Comparison of ENCODE assay signal across 1 cellular context in the genomic region with DNA sequence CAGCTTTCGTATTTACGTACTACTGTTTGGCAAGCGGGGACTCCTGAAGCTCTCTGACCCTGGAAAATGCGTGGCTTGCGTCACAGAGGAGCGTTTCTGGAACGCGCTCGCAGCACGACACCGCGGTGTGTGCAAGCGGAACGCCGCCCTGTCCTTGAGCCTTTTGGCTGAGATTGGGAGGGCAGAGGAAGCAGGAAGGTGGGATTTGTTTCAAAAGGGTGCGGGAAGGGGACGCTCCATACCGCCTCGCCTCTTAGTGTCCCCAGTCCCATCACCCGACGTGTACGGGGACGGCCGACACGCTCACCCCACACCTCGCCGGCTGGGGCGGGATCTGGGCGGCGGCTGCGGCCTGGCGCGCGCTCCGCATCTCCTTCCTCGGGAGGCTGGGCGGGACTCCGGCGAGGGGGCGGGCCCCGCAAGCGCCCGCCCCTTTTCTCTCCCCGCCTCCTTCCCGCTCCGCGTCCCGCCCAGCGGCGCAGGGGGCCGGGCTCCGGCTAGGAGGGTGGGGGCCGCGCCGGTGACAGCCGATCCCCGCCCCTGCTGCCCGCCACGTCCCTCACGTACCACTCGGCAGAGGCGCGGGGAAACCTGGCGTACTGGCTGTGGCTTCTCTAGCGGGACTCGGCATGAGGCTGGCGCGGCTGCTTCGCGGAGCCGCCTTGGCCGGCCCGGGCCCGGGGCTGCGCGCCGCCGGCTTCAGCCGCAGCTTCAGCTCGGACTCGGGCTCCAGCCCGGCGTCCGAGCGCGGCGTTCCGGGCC.
TF ChIP-seq lines count a peak whose summit lies in the region.

A gene (plus strand): TSS at position 569 of the 762 bp plus-strand sequence. CDS start 61 bp downstream, at position 630.

TF ChIP-seq in K562, 482 proteins besides CTCF, POLR2A, EP300 and RAD21 (continued from another document and continues in another):
- TF ChIP-seq, protein P1, sequence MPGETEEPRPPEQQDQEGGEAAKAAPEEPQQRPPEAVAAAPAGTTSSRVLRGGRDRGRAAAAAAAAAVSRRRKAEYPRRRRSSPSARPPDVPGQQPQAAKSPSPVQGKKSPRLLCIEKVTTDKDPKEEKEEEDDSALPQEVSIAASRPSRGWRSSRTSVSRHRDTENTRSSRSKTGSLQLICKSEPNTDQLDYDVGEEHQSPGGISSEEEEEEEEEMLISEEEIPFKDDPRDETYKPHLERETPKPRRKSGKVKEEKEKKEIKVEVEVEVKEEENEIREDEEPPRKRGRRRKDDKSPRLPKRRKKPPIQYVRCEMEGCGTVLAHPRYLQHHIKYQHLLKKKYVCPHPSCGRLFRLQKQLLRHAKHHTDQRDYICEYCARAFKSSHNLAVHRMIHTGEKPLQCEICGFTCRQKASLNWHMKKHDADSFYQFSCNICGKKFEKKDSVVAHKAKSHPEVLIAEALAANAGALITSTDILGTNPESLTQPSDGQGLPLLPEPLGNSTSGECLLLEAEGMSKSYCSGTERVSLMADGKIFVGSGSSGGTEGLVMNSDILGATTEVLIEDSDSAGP (CRISPR knock-in tag; IDR thresholded peaks at IDR 0.05): no peak
- TF ChIP-seq HMG20B (CRISPR knock-in tag; IDR thresholded peaks at IDR 0.05): no peak; the same call in 1 of the 2 replicates
- TF ChIP-seq, protein P2, sequence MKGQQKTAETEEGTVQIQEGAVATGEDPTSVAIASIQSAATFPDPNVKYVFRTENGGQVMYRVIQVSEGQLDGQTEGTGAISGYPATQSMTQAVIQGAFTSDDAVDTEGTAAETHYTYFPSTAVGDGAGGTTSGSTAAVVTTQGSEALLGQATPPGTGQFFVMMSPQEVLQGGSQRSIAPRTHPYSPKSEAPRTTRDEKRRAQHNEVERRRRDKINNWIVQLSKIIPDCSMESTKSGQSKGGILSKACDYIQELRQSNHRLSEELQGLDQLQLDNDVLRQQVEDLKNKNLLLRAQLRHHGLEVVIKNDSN (CRISPR knock-in tag; IDR thresholded peaks at IDR 0.05): no peak
- TF ChIP-seq, protein P3, sequence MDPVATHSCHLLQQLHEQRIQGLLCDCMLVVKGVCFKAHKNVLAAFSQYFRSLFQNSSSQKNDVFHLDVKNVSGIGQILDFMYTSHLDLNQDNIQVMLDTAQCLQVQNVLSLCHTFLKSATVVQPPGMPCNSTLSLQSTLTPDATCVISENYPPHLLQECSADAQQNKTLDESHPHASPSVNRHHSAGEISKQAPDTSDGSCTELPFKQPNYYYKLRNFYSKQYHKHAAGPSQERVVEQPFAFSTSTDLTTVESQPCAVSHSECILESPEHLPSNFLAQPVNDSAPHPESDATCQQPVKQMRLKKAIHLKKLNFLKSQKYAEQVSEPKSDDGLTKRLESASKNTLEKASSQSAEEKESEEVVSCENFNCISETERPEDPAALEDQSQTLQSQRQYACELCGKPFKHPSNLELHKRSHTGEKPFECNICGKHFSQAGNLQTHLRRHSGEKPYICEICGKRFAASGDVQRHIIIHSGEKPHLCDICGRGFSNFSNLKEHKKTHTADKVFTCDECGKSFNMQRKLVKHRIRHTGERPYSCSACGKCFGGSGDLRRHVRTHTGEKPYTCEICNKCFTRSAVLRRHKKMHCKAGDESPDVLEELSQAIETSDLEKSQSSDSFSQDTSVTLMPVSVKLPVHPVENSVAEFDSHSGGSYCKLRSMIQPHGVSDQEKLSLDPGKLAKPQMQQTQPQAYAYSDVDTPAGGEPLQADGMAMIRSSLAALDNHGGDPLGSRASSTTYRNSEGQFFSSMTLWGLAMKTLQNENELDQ (CRISPR knock-in tag; IDR thresholded peaks at IDR 0.05; ENCODE audit: borderline replicate concordance): no peak
- peak; percentile 69 for TF ChIP-seq NFRKB (IDR thresholded peaks at IDR 0.05; ENCODE audit: low read depth)
- TF ChIP-seq ZNF282 (CRISPR knock-in tag; IDR thresholded peaks at IDR 0.05): no peak
- peak; percentile 70 for TF ChIP-seq ATF7 (IDR thresholded peaks at IDR 0.05)
- TF ChIP-seq PHF8 (IDR thresholded peaks at IDR 0.05; ENCODE audit: borderline replicate concordance, low read length): peak; percentile 94
- peak; percentile 36; the same call in 1 of the 2 replicates for TF ChIP-seq TOE1 (IDR thresholded peaks at IDR 0.05; ENCODE audit: borderline replicate concordance)
- TF ChIP-seq TOE1 (CRISPR knock-in tag; IDR thresholded peaks at IDR 0.05; ENCODE audit: borderline replicate concordance, low read depth): no peak
- TF ChIP-seq BRCA1 (IDR thresholded peaks at IDR 0.05): no peak
- TF ChIP-seq BRCA1 (CRISPR knock-in tag; IDR thresholded peaks at IDR 0.05): no peak
- TF ChIP-seq ETV5 (CRISPR knock-in tag; IDR thresholded peaks at IDR 0.05; ENCODE audit: low read depth): no peak; the same call in 1 of the 2 replicates
- TF ChIP-seq HCFC1 (IDR thresholded peaks at IDR 0.05; ENCODE audit: low read depth, low read length): peak; percentile 3; the same call in 1 of the 2 replicates
- TF ChIP-seq ZNF239 (CRISPR knock-in tag; IDR thresholded peaks at IDR 0.05): no peak
- peak; percentile 16; the same call in 1 of the 2 replicates for TF ChIP-seq MBD2 (IDR thresholded peaks at IDR 0.05; ENCODE audit: borderline replicate concordance, low read depth)
- peak; percentile 79 for TF ChIP-seq KLF6 (CRISPR knock-in tag; IDR thresholded peaks at IDR 0.05; ENCODE audit: borderline replicate concordance)
- TF ChIP-seq CAMTA2 (CRISPR knock-in tag; conservative IDR thresholded peaks at IDR 0.05): no peak
- no peak; the same call in 1 of the 2 replicates for TF ChIP-seq SOX6 (IDR thresholded peaks at IDR 0.05)
- TF ChIP-seq CCNT2 (IDR thresholded peaks at IDR 0.05; ENCODE audit: borderline replicate concordance, extremely low read depth, insufficient read length, low read depth, low read length): peak; percentile 93
- peak; percentile 86 for TF ChIP-seq ZFX (CRISPR knock-in tag; IDR thresholded peaks at IDR 0.05)
- TF ChIP-seq, protein P4, sequence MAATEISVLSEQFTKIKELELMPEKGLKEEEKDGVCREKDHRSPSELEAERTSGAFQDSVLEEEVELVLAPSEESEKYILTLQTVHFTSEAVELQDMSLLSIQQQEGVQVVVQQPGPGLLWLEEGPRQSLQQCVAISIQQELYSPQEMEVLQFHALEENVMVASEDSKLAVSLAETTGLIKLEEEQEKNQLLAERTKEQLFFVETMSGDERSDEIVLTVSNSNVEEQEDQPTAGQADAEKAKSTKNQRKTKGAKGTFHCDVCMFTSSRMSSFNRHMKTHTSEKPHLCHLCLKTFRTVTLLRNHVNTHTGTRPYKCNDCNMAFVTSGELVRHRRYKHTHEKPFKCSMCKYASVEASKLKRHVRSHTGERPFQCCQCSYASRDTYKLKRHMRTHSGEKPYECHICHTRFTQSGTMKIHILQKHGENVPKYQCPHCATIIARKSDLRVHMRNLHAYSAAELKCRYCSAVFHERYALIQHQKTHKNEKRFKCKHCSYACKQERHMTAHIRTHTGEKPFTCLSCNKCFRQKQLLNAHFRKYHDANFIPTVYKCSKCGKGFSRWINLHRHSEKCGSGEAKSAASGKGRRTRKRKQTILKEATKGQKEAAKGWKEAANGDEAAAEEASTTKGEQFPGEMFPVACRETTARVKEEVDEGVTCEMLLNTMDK (IDR thresholded peaks at IDR 0.05; ENCODE audit: borderline replicate concordance, insufficient read depth, low read depth, low read length, poor library complexity, severe bottlenecking): no peak
- no peak for TF ChIP-seq NR1H2 (CRISPR knock-in tag; IDR thresholded peaks at IDR 0.05)
- no peak for TF ChIP-seq MED1 (CRISPR knock-in tag; IDR thresholded peaks at IDR 0.05; ENCODE audit: borderline replicate concordance)
- TF ChIP-seq KDM4B (IDR thresholded peaks at IDR 0.05; ENCODE audit: borderline replicate concordance in 2 of 2, low read depth in 1 of 2): no peak
- TF ChIP-seq, protein P5, sequence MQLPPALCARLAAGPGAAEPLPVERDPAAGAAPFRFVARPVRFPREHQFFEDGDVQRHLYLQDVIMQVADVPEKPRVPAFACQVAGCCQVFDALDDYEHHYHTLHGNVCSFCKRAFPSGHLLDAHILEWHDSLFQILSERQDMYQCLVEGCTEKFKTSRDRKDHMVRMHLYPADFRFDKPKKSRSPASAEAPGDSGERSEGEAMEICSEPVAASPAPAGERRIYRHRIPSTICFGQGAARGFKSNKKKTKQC (CRISPR knock-in tag; IDR thresholded peaks at IDR 0.05): peak; percentile 81
- TF ChIP-seq, protein P6, sequence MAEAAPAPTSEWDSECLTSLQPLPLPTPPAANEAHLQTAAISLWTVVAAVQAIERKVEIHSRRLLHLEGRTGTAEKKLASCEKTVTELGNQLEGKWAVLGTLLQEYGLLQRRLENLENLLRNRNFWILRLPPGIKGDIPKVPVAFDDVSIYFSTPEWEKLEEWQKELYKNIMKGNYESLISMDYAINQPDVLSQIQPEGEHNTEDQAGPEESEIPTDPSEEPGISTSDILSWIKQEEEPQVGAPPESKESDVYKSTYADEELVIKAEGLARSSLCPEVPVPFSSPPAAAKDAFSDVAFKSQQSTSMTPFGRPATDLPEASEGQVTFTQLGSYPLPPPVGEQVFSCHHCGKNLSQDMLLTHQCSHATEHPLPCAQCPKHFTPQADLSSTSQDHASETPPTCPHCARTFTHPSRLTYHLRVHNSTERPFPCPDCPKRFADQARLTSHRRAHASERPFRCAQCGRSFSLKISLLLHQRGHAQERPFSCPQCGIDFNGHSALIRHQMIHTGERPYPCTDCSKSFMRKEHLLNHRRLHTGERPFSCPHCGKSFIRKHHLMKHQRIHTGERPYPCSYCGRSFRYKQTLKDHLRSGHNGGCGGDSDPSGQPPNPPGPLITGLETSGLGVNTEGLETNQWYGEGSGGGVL (CRISPR knock-in tag; IDR thresholded peaks at IDR 0.05): no peak
- TF ChIP-seq CXXC5 (CRISPR knock-in tag; IDR thresholded peaks at IDR 0.05): peak; percentile 93
- TF ChIP-seq GABPA (tag; conservative IDR thresholded peaks at IDR 0.05; ENCODE audit: low read depth): no peak
- no peak for TF ChIP-seq ZNF274 (IDR thresholded peaks at IDR 0.05; ENCODE audit: borderline replicate concordance, low read depth, low read length)
- no peak for TF ChIP-seq XRCC5 (IDR thresholded peaks at IDR 0.05; ENCODE audit: low read depth, low read length)
- TF ChIP-seq E2F3 (CRISPR knock-in tag; IDR thresholded peaks at IDR 0.05): peak; percentile 77
- TF ChIP-seq, protein P7, sequence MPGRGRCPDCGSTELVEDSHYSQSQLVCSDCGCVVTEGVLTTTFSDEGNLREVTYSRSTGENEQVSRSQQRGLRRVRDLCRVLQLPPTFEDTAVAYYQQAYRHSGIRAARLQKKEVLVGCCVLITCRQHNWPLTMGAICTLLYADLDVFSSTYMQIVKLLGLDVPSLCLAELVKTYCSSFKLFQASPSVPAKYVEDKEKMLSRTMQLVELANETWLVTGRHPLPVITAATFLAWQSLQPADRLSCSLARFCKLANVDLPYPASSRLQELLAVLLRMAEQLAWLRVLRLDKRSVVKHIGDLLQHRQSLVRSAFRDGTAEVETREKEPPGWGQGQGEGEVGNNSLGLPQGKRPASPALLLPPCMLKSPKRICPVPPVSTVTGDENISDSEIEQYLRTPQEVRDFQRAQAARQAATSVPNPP (IDR thresholded peaks at IDR 0.05; ENCODE audit: borderline replicate concordance, insufficient read depth, insufficient read length): no peak
- TF ChIP-seq, protein P8, sequence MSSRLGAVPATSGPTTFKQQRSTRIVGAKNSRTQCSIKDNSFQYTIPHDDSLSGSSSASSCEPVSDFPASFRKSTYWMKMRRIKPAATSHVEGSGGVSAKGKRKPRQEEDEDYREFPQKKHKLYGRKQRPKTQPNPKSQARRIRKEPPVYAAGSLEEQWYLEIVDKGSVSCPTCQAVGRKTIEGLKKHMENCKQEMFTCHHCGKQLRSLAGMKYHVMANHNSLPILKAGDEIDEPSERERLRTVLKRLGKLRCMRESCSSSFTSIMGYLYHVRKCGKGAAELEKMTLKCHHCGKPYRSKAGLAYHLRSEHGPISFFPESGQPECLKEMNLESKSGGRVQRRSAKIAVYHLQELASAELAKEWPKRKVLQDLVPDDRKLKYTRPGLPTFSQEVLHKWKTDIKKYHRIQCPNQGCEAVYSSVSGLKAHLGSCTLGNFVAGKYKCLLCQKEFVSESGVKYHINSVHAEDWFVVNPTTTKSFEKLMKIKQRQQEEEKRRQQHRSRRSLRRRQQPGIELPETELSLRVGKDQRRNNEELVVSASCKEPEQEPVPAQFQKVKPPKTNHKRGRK (tag; IDR thresholded peaks at IDR 0.05): no peak
- TF ChIP-seq RBM34 (IDR thresholded peaks at IDR 0.05; ENCODE audit: borderline replicate concordance, insufficient read depth, low read length): no peak
- TF ChIP-seq MAFF (IDR thresholded peaks at IDR 0.05; ENCODE audit: low read length): no peak
- TF ChIP-seq ZNF436 (CRISPR knock-in tag; IDR thresholded peaks at IDR 0.05): no peak
- TF ChIP-seq, protein P9, sequence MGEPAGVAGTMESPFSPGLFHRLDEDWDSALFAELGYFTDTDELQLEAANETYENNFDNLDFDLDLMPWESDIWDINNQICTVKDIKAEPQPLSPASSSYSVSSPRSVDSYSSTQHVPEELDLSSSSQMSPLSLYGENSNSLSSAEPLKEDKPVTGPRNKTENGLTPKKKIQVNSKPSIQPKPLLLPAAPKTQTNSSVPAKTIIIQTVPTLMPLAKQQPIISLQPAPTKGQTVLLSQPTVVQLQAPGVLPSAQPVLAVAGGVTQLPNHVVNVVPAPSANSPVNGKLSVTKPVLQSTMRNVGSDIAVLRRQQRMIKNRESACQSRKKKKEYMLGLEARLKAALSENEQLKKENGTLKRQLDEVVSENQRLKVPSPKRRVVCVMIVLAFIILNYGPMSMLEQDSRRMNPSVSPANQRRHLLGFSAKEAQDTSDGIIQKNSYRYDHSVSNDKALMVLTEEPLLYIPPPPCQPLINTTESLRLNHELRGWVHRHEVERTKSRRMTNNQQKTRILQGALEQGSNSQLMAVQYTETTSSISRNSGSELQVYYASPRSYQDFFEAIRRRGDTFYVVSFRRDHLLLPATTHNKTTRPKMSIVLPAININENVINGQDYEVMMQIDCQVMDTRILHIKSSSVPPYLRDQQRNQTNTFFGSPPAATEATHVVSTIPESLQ (CRISPR knock-in tag; IDR thresholded peaks at IDR 0.05): no peak
- TF ChIP-seq RB1 (IDR thresholded peaks at IDR 0.05; ENCODE audit: low read depth): peak; percentile 88
- TF ChIP-seq ELF4 (CRISPR knock-in tag; IDR thresholded peaks at IDR 0.05): peak; percentile 74; the same call in 1 of the 2 replicates
- TF ChIP-seq, protein P10, sequence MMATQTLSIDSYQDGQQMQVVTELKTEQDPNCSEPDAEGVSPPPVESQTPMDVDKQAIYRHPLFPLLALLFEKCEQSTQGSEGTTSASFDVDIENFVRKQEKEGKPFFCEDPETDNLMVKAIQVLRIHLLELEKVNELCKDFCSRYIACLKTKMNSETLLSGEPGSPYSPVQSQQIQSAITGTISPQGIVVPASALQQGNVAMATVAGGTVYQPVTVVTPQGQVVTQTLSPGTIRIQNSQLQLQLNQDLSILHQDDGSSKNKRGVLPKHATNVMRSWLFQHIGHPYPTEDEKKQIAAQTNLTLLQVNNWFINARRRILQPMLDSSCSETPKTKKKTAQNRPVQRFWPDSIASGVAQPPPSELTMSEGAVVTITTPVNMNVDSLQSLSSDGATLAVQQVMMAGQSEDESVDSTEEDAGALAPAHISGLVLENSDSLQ (IDR thresholded peaks at IDR 0.05): peak; percentile 69
- TF ChIP-seq, protein P11, sequence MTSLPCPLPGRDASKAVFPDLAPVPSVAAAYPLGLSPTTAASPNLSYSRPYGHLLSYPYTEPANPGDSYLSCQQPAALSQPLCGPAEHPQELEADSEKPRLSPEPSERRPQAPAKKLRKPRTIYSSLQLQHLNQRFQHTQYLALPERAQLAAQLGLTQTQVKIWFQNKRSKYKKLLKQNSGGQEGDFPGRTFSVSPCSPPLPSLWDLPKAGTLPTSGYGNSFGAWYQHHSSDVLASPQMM (CRISPR knock-in tag; IDR thresholded peaks at IDR 0.05): no peak
- no peak for TF ChIP-seq PYGO2 (tag; IDR thresholded peaks at IDR 0.05)
